ENCODE assay signal across 27 cellular contexts in genomic region chr17:57806083-57806830, GRCh38. TPM values are rescaled to one million over a fixed set of nuclear protein-coding genes. Genes with fewer than 3 reads are reported as not detected.
DNase-seq lines count a peak whose midpoint lies in the region; ATAC-seq, FAIRE-seq and TF ChIP-seq lines count a peak whose summit lies in the region.
"Had no signal": no experiment of that assay in that cellular context is flagged by ENCODE, and none has a peak within 500 bp of the region (broad histone marks: within the 10 kb centered on the region; RNA-seq: fewer than 3 reads in every experiment).

No MANE protein-coding gene starts in this region.

- no peaks in the 10 kb centered on the region for H3K79me2 ChIP-seq in H9 (ENCODE audit: insufficient read depth, low read length)
- H3K79me2 ChIP-seq: hepatocyte had no signal

- H3K14ac ChIP-seq in H9 (ENCODE audit: insufficient read depth, low read length): no peak overlapping the region

- no peak overlapping the region for H2BK5ac ChIP-seq in H9 (ENCODE audit: insufficient read length, low read length)

- peaks cover 29% of the 10 kb centered on the region for H3K27me3 Mint-ChIP-seq in H9 (ENCODE audit: low read depth)
- no peaks in the 10 kb centered on the region for H3K27me3 Mint-ChIP-seq in neural crest cell (ENCODE audit: low read depth)

- no peak overlapping the region for H3K4me2 ChIP-seq in H9 (ENCODE audit: insufficient read depth, insufficient read length, low read length)
- H3K4me2 ChIP-seq: hepatocyte had no signal

- H3K9ac ChIP-seq in H9 (ENCODE audit: extremely low read depth, insufficient read length, low read length): no peak overlapping the region

- H3K27me3 ChIP-seq in H9 (ENCODE audit: insufficient read depth, low read length): no peaks in the 10 kb centered on the region
- H3K27me3 ChIP-seq: Peyer's patch, SJCRH30 had no signal

- no peak overlapping the region for H2BK20ac ChIP-seq in H9 (ENCODE audit: low read depth, low read length, poor library complexity, severe bottlenecking)

- H3K4ac ChIP-seq in H9 (ENCODE audit: low read depth, low read length): no peak overlapping the region

- H3K36me3 Mint-ChIP-seq in H9 (ENCODE audit: insufficient read depth in 1 of 3, low read depth in 3 of 3): peaks cover 2 to 8% (median 2%) of the 10 kb centered on the region in 3 experiments; a peak in 3 of 7 replicates
- H3K36me3 Mint-ChIP-seq in neural crest cell (ENCODE audit: low read depth): no peaks in the 10 kb centered on the region

- no peaks in the 10 kb centered on the region for H3K23me2 ChIP-seq in H9 (ENCODE audit: insufficient read length, low read depth, low read length, poor library complexity, severe bottlenecking)

- DNase-seq in H9 (peak; percentile 14), NCI-H1694 (lab: John Stamatoyannopoulos, UW) (peak; percentile 48), NCI-H748 treated with DMSO at 0.1 percent for 48 hours (lab: John Stamatoyannopoulos, UW) (peak; percentile 67), neural crest cell (ENCODE audit: low read depth, low spot score) (no peak), frontal cortex (ENCODE audit: low spot score in 2 of 2) (no peak)
- DNase-seq in stimulated activated CD4-positive, alpha-beta T cell treated with anti-CD3 and anti-CD28 coated beads, Interleukin-2, amount 100 ng/mL, for 48 hours: no peak
- DNase-seq in activated CD8-positive, alpha-beta memory T cell treated with anti-CD3 and anti-CD28 coated beads, Interleukin-2, amount 50 U/mL, for 4 hours: no peak
- DNase-seq: activated CD4-positive, alpha-beta memory T cell treated with anti-CD3 and anti-CD28 coated beads, Interleukin-2, amount 10 ng/mL, durations not matched to agents 7 days and 5 days; activated CD4-positive, CD25-positive, alpha-beta regulatory T cell treated with anti-CD3 and anti-CD28 coated beads, Interleukin-2, amount 50 U/mL, for 72 hours; activated effector memory CD4-positive, alpha-beta T cell treated with anti-CD3 and anti-CD28 coated beads, Interleukin-2, amount 50 U/mL, for 16 hours; C1 segment of cervical spinal cord; effector CD8-positive, alpha-beta T cell; erythroblast; foreskin keratinocyte; H7; mesendoderm; NCI-H226; nucleus accumbens; Peyer's patch; retina; SJCRH30; stimulated activated CD4-positive, alpha-beta T cell treated with anti-CD3 and anti-CD28 coated beads, Interleukin-4, amount 100 ng/mL, for 24 hours; stimulated activated naive CD4-positive, alpha-beta T cell; T-helper 1 cell had no signal

- no peaks in the 10 kb centered on the region for H3K9me3 ChIP-seq in H9 (ENCODE audit: control insufficient read depth, low read depth, low read length)
- H3K9me3 ChIP-seq: Peyer's patch, SJCRH30 had no signal

- H2AK5ac ChIP-seq in H9 (ENCODE audit: insufficient read length, low read length): no peak overlapping the region

- no peaks in the 10 kb centered on the region for H3K79me1 ChIP-seq in H9 (ENCODE audit: insufficient read depth, low read depth, low read length, poor library complexity, severe bottlenecking)

- H3K4me1 Mint-ChIP-seq in H9: peaks cover 11 to 29% of the 10 kb centered on the region in 2 experiments
- peaks cover 61% of the 10 kb centered on the region for H3K4me1 Mint-ChIP-seq in neural crest cell
- H3K4me1 Mint-ChIP-seq: activated CD4-positive, alpha-beta memory T cell treated with anti-CD3 and anti-CD28 coated beads, Interleukin-2, amount 10 ng/mL, durations not matched to agents 7 days and 5 days had no signal

- FAIRE-seq in frontal cortex (lab: Jason Lieb, UNC): no peak
- FAIRE-seq: TTC549 had no signal

- no CpG with 5 or more reads among the region's 5 CpGs for WGBS in H9 (ENCODE audit: extremely low coverage, insufficient read length, low lambda C conversion rate)

- H4K8ac ChIP-seq in H9 (replicated peaks; ENCODE audit: insufficient read length, low read depth, low read length): no peak overlapping the region

- no peaks in the 10 kb centered on the region for H4K20me1 ChIP-seq in H9 (ENCODE audit: control insufficient read depth, insufficient read depth, insufficient read length)

- H4K91ac ChIP-seq in H9 (ENCODE audit: insufficient read length, low read depth, low read length): no peak overlapping the region

- ATAC-seq in GM21526 (IDR thresholded peaks at IDR 0.05; ENCODE audit: low FRiP score, unreplicated experiment): no peak
- ATAC-seq: foreskin keratinocyte had no signal

- peaks cover 3% of the 10 kb centered on the region; the same call in 1 of the 2 replicates for H3K4me1 ChIP-seq in H9 (ENCODE audit: insufficient read depth, low read length)
- H3K4me1 ChIP-seq: Peyer's patch had no signal

- H2BK15ac ChIP-seq in H9 (ENCODE audit: low read depth, low read length): no peak overlapping the region

- H2BK12ac ChIP-seq in H9 (ENCODE audit: insufficient read length, low read depth, low read length): no peak overlapping the region

- no peak overlapping the region for H3K56ac ChIP-seq in H9 (ENCODE audit: insufficient read length, low read depth, low read length)

- peaks cover 6 to 8% of the 10 kb centered on the region in 2 experiments for H3K9me3 Mint-ChIP-seq in H9
- peaks cover 3% of the 10 kb centered on the region for H3K9me3 Mint-ChIP-seq in neural crest cell

- no peak overlapping the region for H2AFZ ChIP-seq in H9 (ENCODE audit: low read length)
- H2AFZ ChIP-seq: hepatocyte had no signal

- no peak overlapping the region for H3T11ph ChIP-seq in H9 (ENCODE audit: low read length)

- no peak overlapping the region for H4K5ac ChIP-seq in H9 (ENCODE audit: insufficient read length, low read depth, low read length)

- no peak overlapping the region for H3K27ac ChIP-seq in H9 (ENCODE audit: insufficient read length, low read depth, low read length)
- H3K27ac ChIP-seq: foreskin keratinocyte, hepatocyte, Peyer's patch, SJCRH30 had no signal

- no peak overlapping the region for H3K18ac ChIP-seq in H9 (ENCODE audit: insufficient read length, low read depth, low read length)

- no peak overlapping the region for H3K23ac ChIP-seq in H9 (ENCODE audit: insufficient read length, low read depth, low read length)

- H3K27ac Mint-ChIP-seq in H9 (no peak overlapping the region), neural crest cell (ENCODE audit: unreplicated experiment) (peak overlapping the region; percentile 63)
- H3K27ac Mint-ChIP-seq: activated CD4-positive, alpha-beta memory T cell treated with anti-CD3 and anti-CD28 coated beads, Interleukin-2, amount 10 ng/mL, durations not matched to agents 7 days and 5 days had no signal

- H2BK120ac ChIP-seq in H9 (ENCODE audit: low read depth, low read length, poor library complexity, severe bottlenecking): no peak overlapping the region

- TF ChIP-seq CTCF in H9 (conservative IDR thresholded peaks at IDR 0.05): no peak
- no peak for TF ChIP-seq CTCF in neural crest cell (conservative IDR thresholded peaks at IDR 0.05)

- H3K4me3 Mint-ChIP-seq in H9 (no peak overlapping the region), neural crest cell (peak overlapping the region; percentile 9)
- H3K4me3 Mint-ChIP-seq: activated CD4-positive, alpha-beta memory T cell treated with anti-CD3 and anti-CD28 coated beads, Interleukin-2, amount 10 ng/mL, durations not matched to agents 7 days and 5 days had no signal

RNA-seq across cellular contexts. Expression of gene MRPS23, which starts 43.6 kb away (rescaled TPM):
- total RNA-seq in H9 (2021) (62.0 and 65.9 TPM in 2 replicates), neural crest cell (50.0 and 63.0 TPM in 2 replicates), frontal cortex (30.2 TPM)

Comparison
In these comparisons a context has a peak if more than half of its experiments do, and no peak if none do; other contexts are left out.
1. DNase-seq: peak in H9 (single experiment), NCI-H1694 (single experiment) and NCI-H748 treated with DMSO at 0.1 percent for 48 hours (single experiment); none in neural crest cell (single experiment), frontal cortex (0 of 2), stimulated activated CD4-positive, alpha-beta T cell treated with anti-CD3 and anti-CD28 coated beads, Interleukin-2, amount 100 ng/mL, for 48 hours (0 of 2) and activated CD8-positive, alpha-beta memory T cell treated with anti-CD3 and anti-CD28 coated beads, Interleukin-2, amount 50 U/mL, for 4 hours (single experiment).